In genomic region chr19:41936416-41936850, GRCh38 we compare ENCODE assay signal across 7 cellular contexts. TPM values are rescaled to one million over a fixed set of nuclear protein-coding genes. Genes with fewer than 3 reads are reported as not detected.
DNase-seq lines count a peak whose midpoint lies in the region; ATAC-seq, FAIRE-seq and TF ChIP-seq lines count a peak whose summit lies in the region.
"Had no signal": no experiment of that assay in that cellular context is flagged by ENCODE, and none has a peak within 500 bp of the region (broad histone marks: within the 10 kb centered on the region; RNA-seq: fewer than 3 reads in every experiment).

No MANE protein-coding gene starts in this region.

- H3K27me3 Mint-ChIP-seq in T-cell (peaks cover 4 to 7% of the 10 kb centered on the region in 2 donors), natural killer cell (ENCODE audit: low read depth in 2 of 2) (peaks cover 16 to 30% of the 10 kb centered on the region in 2 donors)

- DNase-seq in GM12891 (ENCODE audit: insufficient read length, low spot score) (no peak), T-cell (peak in 9 of 34 experiments; percentile 30 to 56 (median 47)), natural killer cell (no peak), SKM-1 treated with dmso at 0.1 percent for 144 hours (lab: John Stamatoyannopoulos, UW; ENCODE audit: unreplicated experiment) (no peak)

- no peaks in the 10 kb centered on the region for H3K36me3 Mint-ChIP-seq in T-cell
- H3K36me3 Mint-ChIP-seq in natural killer cell = no peaks in the 10 kb centered on the region
- H3K36me3 Mint-ChIP-seq: mesothelial cell of epicardium had no signal

- H3K4me3 Mint-ChIP-seq in T-cell (peak overlapping the region in 2 of 3 donors; percentile 9 to 53), natural killer cell (no peak overlapping the region)
- H3K4me3 Mint-ChIP-seq: mesothelial cell of epicardium had no signal

- peaks cover 43 to 56% (median 51%) of the 10 kb centered on the region in 3 donors for H3K4me1 Mint-ChIP-seq in T-cell
- H3K4me1 Mint-ChIP-seq in natural killer cell = peaks cover 31 to 63% of the 10 kb centered on the region in 2 donors

- intact Hi-C loops in natural killer cell (cut with micrococcal nuclease) = loop anchor here (1.0 kb wide), 1 partner anchor 9 kb away; no protein-coding TSS in a partner anchor

- peak; percentile 81 for FAIRE-seq in GM12891 (lab: Jason Lieb, UNC)

- CTCF ChIA-PET in T-cell (lab: Charles Lee) = no interaction called here

- H3K9me3 Mint-ChIP-seq in T-cell (no peaks in the 10 kb centered on the region), natural killer cell (no peaks in the 10 kb centered on the region)
- H3K9me3 Mint-ChIP-seq: mesothelial cell of epicardium had no signal

- POLR2A ChIA-PET in T-cell (lab: Charles Lee) = interaction anchor here in 1 of 2 donors (0.6 kb wide), 1 partner anchor 29 kb away, joined by 5 read pairs; no protein-coding TSS in a partner anchor

- peak; percentile 10 to 56 (median 30) for ATAC-seq in T-cell (replicated peaks in 1 of 4)
- ATAC-seq in natural killer cell = peak; percentile 61 to 79 (median 76)
- ATAC-seq in GM19467 (IDR thresholded peaks at IDR 0.05; ENCODE audit: unreplicated experiment) = no peak

- TF ChIP-seq CTCF in natural killer cell (IDR thresholded peaks at IDR 0.05) = no peak

- H3K27ac Mint-ChIP-seq in T-cell = peak overlapping the region; percentile 13 to 83
- H3K27ac Mint-ChIP-seq in natural killer cell = peak overlapping the region; percentile 42 to 92
- H3K27ac Mint-ChIP-seq: mesothelial cell of epicardium had no signal

- no peak for TF ChIP-seq POLR2A in GM12891 (IDR thresholded peaks at IDR 0.05; ENCODE audit: low read depth, low read length)

TF ChIP-seq in GM12891, 5 proteins besides CTCF, POLR2A, EP300 and RAD21:
- TF ChIP-seq TAF1 (IDR thresholded peaks at IDR 0.05; ENCODE audit: low read depth, low read length) (no peak), PAX5 (IDR thresholded peaks at IDR 0.05; ENCODE audit: insufficient read depth, low read length, severe bottlenecking) (no peak), SPI1 (IDR thresholded peaks at IDR 0.05; ENCODE audit: low read depth, low read length) (no peak), POU2F2 (IDR thresholded peaks at IDR 0.05; ENCODE audit: low read depth, low read length) (no peak), POLR2AphosphoS5 (IDR thresholded peaks at IDR 0.05; ENCODE audit: low read depth, low read length) (no peak)

RNA-seq across cellular contexts. Expression of gene ERFL, which starts 8.2 kb away (rescaled TPM):
- 0.76 TPM for polyA plus RNA-seq in GM12891 (2012; ENCODE audit: low read depth, missing spikeins)
- 1 to 10 TPM; 5.9 to 8.5 (median 6.3) TPM for total RNA-seq in T-cell
- 1 to 10 TPM; 1.1 to 2.1 (median 1.5) TPM for total RNA-seq in natural killer cell

RNA-seq across cellular contexts. Expression of gene RABAC1, which starts 22.7 kb away (rescaled TPM):
- polyA plus RNA-seq in GM12891 (2012; ENCODE audit: low read depth, missing spikeins) = 49.2 TPM
- total RNA-seq in T-cell (100 to 1,000 TPM in 4 of 5 donors, 10 to 100 TPM in 1; 67.0 to 143 (median 131) TPM), natural killer cell (10 to 100 TPM; 76.8 to 100.0 (median 78.4) TPM)

RNA-seq across cellular contexts. Expression of gene ARHGEF1, which starts 53.4 kb away (rescaled TPM):
- 125 TPM for polyA plus RNA-seq in GM12891 (2012; ENCODE audit: low read depth, missing spikeins)
- total RNA-seq in T-cell (1,000 to 10,000 TPM; 1,130 to 1,360 (median 1,288) TPM), natural killer cell (1,000 to 10,000 TPM; 1,177 to 1,409 (median 1,354) TPM)

RNA-seq across cellular contexts. Expression of gene ATP1A3, which starts 57.6 kb away (rescaled TPM):
- 1.6 TPM for polyA plus RNA-seq in GM12891 (2012; ENCODE audit: low read depth, missing spikeins)
- total RNA-seq in T-cell (10 to 100 TPM in 1 of 5 donors, 1 to 10 TPM in 4; 4.3 to 14.4 (median 6.3) TPM), natural killer cell (10 to 100 TPM; 13.5 to 18.2 (median 14.0) TPM)
- total RNA-seq: mesothelial cell of epicardium had no signal

RNA-seq across cellular contexts. Expression of gene CD79A, which starts 59.4 kb away (rescaled TPM):
- polyA plus RNA-seq in GM12891 (2012; ENCODE audit: low read depth, missing spikeins) = 466 TPM
- total RNA-seq in T-cell (10 to 100 TPM; 15.9 to 51.1 (median 19.0) TPM), natural killer cell (10 to 100 TPM in 1 of 3 donors, 1 to 10 TPM in 2; 5.6 to 35.5 (median 6.0) TPM)
- total RNA-seq: vagina had no signal
